In genomic region chr12:56165369-56165768, GRCh38 we compare ENCODE assay signal across 11 cellular contexts. TPM values are rescaled to one million over a fixed set of nuclear protein-coding genes. Genes with fewer than 3 reads are reported as not detected.
DNase-seq lines count a peak whose midpoint lies in the region; ATAC-seq and TF ChIP-seq lines count a peak whose summit lies in the region.
"Had no signal": no experiment of that assay in that cellular context is flagged by ENCODE, and none has a peak within 500 bp of the region (broad histone marks: within the 10 kb centered on the region; RNA-seq: fewer than 3 reads in every experiment).

No MANE protein-coding gene starts in this region.

- H3K4me1 Mint-ChIP-seq in activated T-helper 17 cell treated with anti-CD3 and anti-CD28 coated beads, Interleukin-2, amount 50 U/mL, for 72 hours, result peaks cover 8% of the 10 kb centered on the region
- H3K4me1 Mint-ChIP-seq in neural crest cell, result peaks cover 24% of the 10 kb centered on the region

- ATAC-seq in activated T-helper 17 cell treated with anti-CD3 and anti-CD28 coated beads, Interleukin-2, amount 50 U/mL, for 72 hours (replicated peaks), result no peak
- ATAC-seq in HG03045 (IDR thresholded peaks at IDR 0.05; ENCODE audit: unreplicated experiment), result no peak
- ATAC-seq: stimulated activated memory B cell treated with anti-CD40 and anti-IgM and Interleukin-4, amounts not matched to agents 10 μg/mL and 1 μg/mL and 100 μg/mL, for 72 hours had no signal

- H3K27ac Mint-ChIP-seq in activated T-helper 17 cell treated with anti-CD3 and anti-CD28 coated beads, Interleukin-2, amount 50 U/mL, for 72 hours, result peak overlapping the region; percentile 43
- no peak overlapping the region for H3K27ac Mint-ChIP-seq in neural crest cell (ENCODE audit: unreplicated experiment)
- H3K27ac Mint-ChIP-seq: activated naive CD4-positive, alpha-beta T cell treated with anti-CD3 and anti-CD28 coated beads for 36 hours; stimulated activated memory B cell treated with anti-CD40 and anti-IgM and Interleukin-4, amounts not matched to agents 10 μg/mL and 1 μg/mL and 100 μg/mL, for 72 hours; T-helper 1 cell treated with Interleukin-12 subunit alpha and Interleukin-12 subunit beta and Interleukin-4 antibody, amounts not matched to agents 30 μg/mL and 1 μg/mL, for 36 hours had no signal

- H3K9me3 Mint-ChIP-seq in activated T-helper 17 cell treated with anti-CD3 and anti-CD28 coated beads, Interleukin-2, amount 50 U/mL, for 72 hours, result no peaks in the 10 kb centered on the region
- H3K9me3 Mint-ChIP-seq in neural crest cell, result no peaks in the 10 kb centered on the region
- H3K9me3 Mint-ChIP-seq: activated naive CD4-positive, alpha-beta T cell treated with anti-CD3 and anti-CD28 coated beads for 36 hours; stimulated activated memory B cell treated with anti-CD40 and anti-IgM and Interleukin-4, amounts not matched to agents 10 μg/mL and 1 μg/mL and 100 μg/mL, for 72 hours; T-helper 1 cell treated with Interleukin-12 subunit alpha and Interleukin-12 subunit beta and Interleukin-4 antibody, amounts not matched to agents 30 μg/mL and 1 μg/mL, for 36 hours had no signal

- no peaks in the 10 kb centered on the region for H3K27me3 Mint-ChIP-seq in activated T-helper 17 cell treated with anti-CD3 and anti-CD28 coated beads, Interleukin-2, amount 50 U/mL, for 72 hours
- H3K27me3 Mint-ChIP-seq in neural crest cell (ENCODE audit: low read depth), result peaks cover 10% of the 10 kb centered on the region
- H3K27me3 Mint-ChIP-seq: stimulated activated memory B cell treated with anti-CD40 and anti-IgM and Interleukin-4, amounts not matched to agents 10 μg/mL and 1 μg/mL and 100 μg/mL, for 72 hours had no signal

- H3K4me3 Mint-ChIP-seq in activated T-helper 17 cell treated with anti-CD3 and anti-CD28 coated beads, Interleukin-2, amount 50 U/mL, for 72 hours, result no peak overlapping the region
- H3K4me3 Mint-ChIP-seq in neural crest cell, result peak overlapping the region; percentile 74
- H3K4me3 Mint-ChIP-seq: activated naive CD4-positive, alpha-beta T cell treated with anti-CD3 and anti-CD28 coated beads for 36 hours; stimulated activated memory B cell treated with anti-CD40 and anti-IgM and Interleukin-4, amounts not matched to agents 10 μg/mL and 1 μg/mL and 100 μg/mL, for 72 hours; T-helper 1 cell treated with Interleukin-12 subunit alpha and Interleukin-12 subunit beta and Interleukin-4 antibody, amounts not matched to agents 30 μg/mL and 1 μg/mL, for 36 hours had no signal

- no peak for TF ChIP-seq CTCF in neural crest cell (conservative IDR thresholded peaks at IDR 0.05)

- TF ChIP-seq POLR2A in GM18951 (IDR thresholded peaks at IDR 0.05; ENCODE audit: extremely low read depth, insufficient read depth, insufficient read length), result peak; percentile 25

- H3K36me3 Mint-ChIP-seq in activated T-helper 17 cell treated with anti-CD3 and anti-CD28 coated beads, Interleukin-2, amount 50 U/mL, for 72 hours (ENCODE audit: low read depth), result peaks cover 100% of the 10 kb centered on the region
- H3K36me3 Mint-ChIP-seq in neural crest cell (ENCODE audit: low read depth), result peaks cover 35% of the 10 kb centered on the region

- no peak for DNase-seq in neural crest cell (ENCODE audit: low read depth, low spot score)
- DNase-seq in GM19240 (ENCODE audit: insufficient read length, low spot score), result no peak
- DNase-seq in AG08395 (ENCODE audit: low spot score), result no peak
- DNase-seq: activated CD4-positive, alpha-beta T cell treated with anti-CD3 and anti-CD28 coated beads, Interleukin-2, amount 50 U/mL, for 4 hours; activated naive CD4-positive, alpha-beta T cell treated with anti-CD3 and anti-CD28 coated beads for 36 hours; kidney glomerular epithelial cell had no signal

- in situ Hi-C loops in GM18951 (cut with MboI; ENCODE audit: low sequenced_read_pairs, unreplicated experiment), result no loop called here

RNA-seq across cellular contexts. Expression of gene MYL6, which starts 7.2 kb away (rescaled TPM):
- 1,000 to 10,000 TPM in 1 of 2 donors, 100 to 1,000 TPM in 1; 974 to 1,528 TPM for total RNA-seq in activated T-helper 17 cell treated with anti-CD3 and anti-CD28 coated beads, Interleukin-2, amount 50 U/mL, for 72 hours
- total RNA-seq in neural crest cell, result 924 TPM in 2 replicates

RNA-seq across cellular contexts. Expression of gene MYL6B, which starts 13.0 kb away (rescaled TPM):
- 100 to 1,000 TPM in 1 of 2 donors, 10 to 100 TPM in 1; 96.9 to 114 TPM for total RNA-seq in activated T-helper 17 cell treated with anti-CD3 and anti-CD28 coated beads, Interleukin-2, amount 50 U/mL, for 72 hours
- total RNA-seq in neural crest cell, result 178 and 189 TPM in 2 replicates

RNA-seq across cellular contexts. Expression of gene SMARCC2, which starts 23.9 kb away (rescaled TPM):
- 100 to 1,000 TPM; 104 to 114 TPM for total RNA-seq in activated T-helper 17 cell treated with anti-CD3 and anti-CD28 coated beads, Interleukin-2, amount 50 U/mL, for 72 hours
- 164 and 172 TPM in 2 replicates for total RNA-seq in neural crest cell

RNA-seq across cellular contexts. Expression of gene ESYT1, which starts 37.3 kb away (rescaled TPM):
- total RNA-seq in activated T-helper 17 cell treated with anti-CD3 and anti-CD28 coated beads, Interleukin-2, amount 50 U/mL, for 72 hours, result 100 to 1,000 TPM; 234 to 236 TPM
- total RNA-seq in neural crest cell, result 118 and 121 TPM in 2 replicates

RNA-seq across cellular contexts. Expression of gene ZC3H10, which starts 47.3 kb away (rescaled TPM):
- total RNA-seq in activated T-helper 17 cell treated with anti-CD3 and anti-CD28 coated beads, Interleukin-2, amount 50 U/mL, for 72 hours, result 1 to 10 TPM; 7.8 to 8.0 TPM
- total RNA-seq in neural crest cell, result 19.1 and 19.3 TPM in 2 replicates
